ENCODE assay signal across 2 cellular contexts in the genomic region with DNA sequence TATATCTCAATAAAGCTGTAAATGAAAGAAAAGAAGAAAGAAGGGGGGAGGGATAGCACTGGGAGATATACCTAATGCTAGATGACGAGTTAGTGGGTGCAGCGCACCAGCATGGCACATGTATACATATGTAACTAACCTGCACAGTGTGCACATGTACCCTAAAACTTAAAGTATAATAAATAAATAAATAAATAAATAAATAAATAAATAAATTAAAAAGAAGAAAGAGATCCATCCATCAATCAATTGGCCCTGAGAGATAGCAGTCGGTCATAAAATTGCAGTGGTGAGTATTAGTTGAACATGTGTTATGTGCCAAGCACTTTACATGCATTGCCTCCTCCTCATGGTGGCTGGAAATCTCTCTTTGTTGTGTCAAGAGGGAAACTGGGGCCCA.
DNase-seq lines count a peak whose midpoint lies in the region; ATAC-seq, FAIRE-seq and TF ChIP-seq lines count a peak whose summit lies in the region.
"Not testable (repeated sequence)": the region's sequence is repeated elsewhere in the genome, so short reads cannot be mapped to it uniquely, and the experiment has no call there.

No MANE protein-coding gene starts in this region.

- H3K4me1 ChIP-seq in A549; HEK293 (ENCODE audit: control insufficient read depth, insufficient read depth, low read length): not testable (repeated sequence)

- H3K4me3 ChIP-seq in A549; HEK293 (ENCODE audit: low read depth, low read length): not testable (repeated sequence)

- not testable (repeated sequence) for TF ChIP-seq POLR2A in A549 (IDR thresholded peaks at IDR 0.05; ENCODE audit: low read length)

- TF ChIP-seq EP300 in A549 (IDR thresholded peaks at IDR 0.05): not testable (repeated sequence)

- not testable (repeated sequence) for TF ChIP-seq CTCF in A549 (IDR thresholded peaks at IDR 0.05); HEK293 (tag by site-specific recombination; IDR thresholded peaks at IDR 0.05)

- H3K27ac ChIP-seq in A549; HEK293 (ENCODE audit: extremely low read depth, low read depth, low read length): not testable (repeated sequence)

- not testable (repeated sequence) for H3K9me3 ChIP-seq in A549; HEK293 (ENCODE audit: control insufficient read depth, insufficient read depth, low read depth, low read length)

- WGBS in A549 (ENCODE audit: missing lambda C conversion rate): 93% methylated on average over 3 of the region's 3 CpGs

- H3K4me2 ChIP-seq in A549: not testable (repeated sequence)

- CTCF ChIA-PET in A549 (lab: Yijun Ruan, JAX): interaction anchor here (1.4 to 3.4 kb wide), 2 partner anchors 15 to 44 kb away, joined by 7 to 11 read pairs; no protein-coding TSS in a partner anchor
- CTCF ChIA-PET in HEK293 (lab: Yijun Ruan, JAX): not testable (repeated sequence)

- TF ChIP-seq RAD21 in A549 (conservative IDR thresholded peaks at IDR 0.05 in 1 of 2, IDR thresholded peaks at IDR 0.05 in 1 of 2): not testable (repeated sequence)

- not testable (repeated sequence) for ATAC-seq in A549

- not testable (repeated sequence) for DNase-seq in A549 (ENCODE audit: low read depth in 1 of 2, low spot score in 1 of 2)

- not testable (repeated sequence) for FAIRE-seq in A549 (lab: Jason Lieb, UNC)

- POLR2A ChIA-PET in A549 (lab: Yijun Ruan, JAX); HEK293 (lab: Yijun Ruan, JAX): not testable (repeated sequence)

- not testable (repeated sequence) for H3K36me3 ChIP-seq in HEK293 (ENCODE audit: control insufficient read depth in 2 of 2, insufficient read depth in 1 of 2, low read length in 2 of 2)

TF ChIP-seq in A549, 52 proteins besides CTCF, POLR2A, EP300 and RAD21:
- peak; percentile 80 for TF ChIP-seq ZC3H11A (IDR thresholded peaks at IDR 0.05)

TF ChIP-seq in HEK293, 187 proteins besides CTCF, POLR2A, EP300 and RAD21:
- TF ChIP-seq, protein P1, sequence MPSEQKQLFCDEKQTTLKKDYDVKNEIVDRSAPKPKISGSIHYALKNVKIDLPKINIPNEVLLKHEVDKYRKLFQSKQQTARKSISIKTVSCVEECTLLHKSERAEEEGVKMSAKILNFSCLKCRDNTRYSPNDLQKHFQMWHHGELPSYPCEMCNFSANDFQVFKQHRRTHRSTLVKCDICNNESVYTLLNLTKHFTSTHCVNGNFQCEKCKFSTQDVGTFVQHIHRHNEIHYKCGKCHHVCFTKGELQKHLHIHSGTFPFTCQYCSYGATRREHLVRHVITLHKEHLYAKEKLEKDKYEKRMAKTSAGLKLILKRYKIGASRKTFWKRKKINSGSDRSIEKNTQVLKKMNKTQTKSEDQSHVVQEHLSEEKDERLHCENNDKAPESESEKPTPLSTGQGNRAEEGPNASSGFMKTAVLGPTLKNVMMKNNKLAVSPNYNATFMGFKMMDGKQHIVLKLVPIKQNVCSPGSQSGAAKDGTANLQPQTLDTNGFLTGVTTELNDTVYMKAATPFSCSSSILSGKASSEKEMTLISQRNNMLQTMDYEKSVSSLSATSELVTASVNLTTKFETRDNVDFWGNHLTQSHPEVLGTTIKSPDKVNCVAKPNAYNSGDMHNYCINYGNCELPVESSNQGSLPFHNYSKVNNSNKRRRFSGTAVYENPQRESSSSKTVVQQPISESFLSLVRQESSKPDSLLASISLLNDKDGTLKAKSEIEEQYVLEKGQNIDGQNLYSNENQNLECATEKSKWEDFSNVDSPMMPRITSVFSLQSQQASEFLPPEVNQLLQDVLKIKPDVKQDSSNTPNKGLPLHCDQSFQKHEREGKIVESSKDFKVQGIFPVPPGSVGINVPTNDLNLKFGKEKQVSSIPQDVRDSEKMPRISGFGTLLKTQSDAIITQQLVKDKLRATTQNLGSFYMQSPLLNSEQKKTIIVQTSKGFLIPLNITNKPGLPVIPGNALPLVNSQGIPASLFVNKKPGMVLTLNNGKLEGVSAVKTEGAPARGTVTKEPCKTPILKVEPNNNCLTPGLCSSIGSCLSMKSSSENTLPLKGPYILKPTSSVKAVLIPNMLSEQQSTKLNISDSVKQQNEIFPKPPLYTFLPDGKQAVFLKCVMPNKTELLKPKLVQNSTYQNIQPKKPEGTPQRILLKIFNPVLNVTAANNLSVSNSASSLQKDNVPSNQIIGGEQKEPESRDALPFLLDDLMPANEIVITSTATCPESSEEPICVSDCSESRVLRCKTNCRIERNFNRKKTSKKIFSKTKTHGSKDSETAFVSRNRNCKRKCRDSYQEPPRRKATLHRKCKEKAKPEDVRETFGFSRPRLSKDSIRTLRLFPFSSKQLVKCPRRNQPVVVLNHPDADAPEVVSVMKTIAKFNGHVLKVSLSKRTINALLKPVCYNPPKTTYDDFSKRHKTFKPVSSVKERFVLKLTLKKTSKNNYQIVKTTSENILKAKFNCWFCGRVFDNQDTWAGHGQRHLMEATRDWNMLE (tag by site-specific recombination; conservative IDR thresholded peaks at IDR 0.05; ENCODE audit: low read depth): peak; percentile 56; the same call in 1 of the 2 replicates
- TF ChIP-seq ZNF555 (tag by site-specific recombination; conservative IDR thresholded peaks at IDR 0.05): 0 out of 2 replicates have a peak, but pooled peaks have one; percentile 14
- TF ChIP-seq, protein P2, sequence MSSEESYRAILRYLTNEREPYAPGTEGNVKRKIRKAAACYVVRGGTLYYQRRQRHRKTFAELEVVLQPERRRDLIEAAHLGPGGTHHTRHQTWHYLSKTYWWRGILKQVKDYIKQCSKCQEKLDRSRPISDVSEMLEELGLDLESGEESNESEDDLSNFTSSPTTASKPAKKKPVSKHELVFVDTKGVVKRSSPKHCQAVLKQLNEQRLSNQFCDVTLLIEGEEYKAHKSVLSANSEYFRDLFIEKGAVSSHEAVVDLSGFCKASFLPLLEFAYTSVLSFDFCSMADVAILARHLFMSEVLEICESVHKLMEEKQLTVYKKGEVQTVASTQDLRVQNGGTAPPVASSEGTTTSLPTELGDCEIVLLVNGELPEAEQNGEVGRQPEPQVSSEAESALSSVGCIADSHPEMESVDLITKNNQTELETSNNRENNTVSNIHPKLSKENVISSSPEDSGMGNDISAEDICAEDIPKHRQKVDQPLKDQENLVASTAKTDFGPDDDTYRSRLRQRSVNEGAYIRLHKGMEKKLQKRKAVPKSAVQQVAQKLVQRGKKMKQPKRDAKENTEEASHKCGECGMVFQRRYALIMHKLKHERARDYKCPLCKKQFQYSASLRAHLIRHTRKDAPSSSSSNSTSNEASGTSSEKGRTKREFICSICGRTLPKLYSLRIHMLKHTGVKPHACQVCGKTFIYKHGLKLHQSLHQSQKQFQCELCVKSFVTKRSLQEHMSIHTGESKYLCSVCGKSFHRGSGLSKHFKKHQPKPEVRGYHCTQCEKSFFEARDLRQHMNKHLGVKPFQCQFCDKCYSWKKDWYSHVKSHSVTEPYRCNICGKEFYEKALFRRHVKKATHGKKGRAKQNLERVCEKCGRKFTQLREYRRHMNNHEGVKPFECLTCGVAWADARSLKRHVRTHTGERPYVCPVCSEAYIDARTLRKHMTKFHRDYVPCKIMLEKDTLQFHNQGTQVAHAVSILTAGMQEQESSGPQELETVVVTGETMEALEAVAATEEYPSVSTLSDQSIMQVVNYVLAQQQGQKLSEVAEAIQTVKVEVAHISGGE (tag by site-specific recombination; conservative IDR thresholded peaks at IDR 0.05; ENCODE audit: low read depth): peak; percentile 65; the same call in 1 of the 2 replicates
- TF ChIP-seq ZNF623 (tag by site-specific recombination; IDR thresholded peaks at IDR 0.05): peak; percentile 30; the same call in 1 of the 2 replicates
- 0 out of 2 replicates have a peak, but pooled peaks have one; percentile 18 for TF ChIP-seq ZNF664 (tag by site-specific recombination; IDR thresholded peaks at IDR 0.05)
- peak; percentile 40 for TF ChIP-seq ZNF426 (tag by site-specific recombination; IDR thresholded peaks at IDR 0.05)
- peak; percentile 63; the same call in 1 of the 2 replicates for TF ChIP-seq ZNF394 (tag by site-specific recombination; IDR thresholded peaks at IDR 0.05; ENCODE audit: borderline replicate concordance)
TF ChIP-seq in HEK293: peak in this region for 7; not testable (repeated sequence) for 180.
